Comparison of ENCODE assay signal across 1 cellular context in genomic region chr11:61974766-61975631, GRCh38.
A peak's percentile ranks its signal among the peaks of the same experiment; 100 is the strongest.
TF ChIP-seq lines count a peak whose summit lies in the region.

No MANE protein-coding gene starts in this region.

TF ChIP-seq in HepG2, 621 proteins besides CTCF, POLR2A, EP300 and RAD21 (continued from another document and continues in another):
- TF ChIP-seq, protein P1, sequence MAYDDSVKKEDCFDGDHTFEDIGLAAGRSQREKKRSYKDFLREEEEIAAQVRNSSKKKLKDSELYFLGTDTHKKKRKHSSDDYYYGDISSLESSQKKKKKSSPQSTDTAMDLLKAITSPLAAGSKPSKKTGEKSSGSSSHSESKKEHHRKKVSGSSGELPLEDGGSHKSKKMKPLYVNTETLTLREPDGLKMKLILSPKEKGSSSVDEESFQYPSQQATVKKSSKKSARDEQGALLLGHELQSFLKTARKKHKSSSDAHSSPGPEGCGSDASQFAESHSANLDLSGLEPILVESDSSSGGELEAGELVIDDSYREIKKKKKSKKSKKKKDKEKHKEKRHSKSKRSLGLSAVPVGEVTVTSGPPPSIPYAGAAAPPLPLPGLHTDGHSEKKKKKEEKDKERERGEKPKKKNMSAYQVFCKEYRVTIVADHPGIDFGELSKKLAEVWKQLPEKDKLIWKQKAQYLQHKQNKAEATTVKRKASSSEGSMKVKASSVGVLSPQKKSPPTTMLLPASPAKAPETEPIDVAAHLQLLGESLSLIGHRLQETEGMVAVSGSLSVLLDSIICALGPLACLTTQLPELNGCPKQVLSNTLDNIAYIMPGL (CRISPR knock-in tag; IDR thresholded peaks at IDR 0.05; ENCODE audit: borderline replicate concordance in 1 of 2, low read depth in 1 of 2), result peak in 1 of 2 experiments; percentile 37; a peak in 1 of 4 replicates
- TF ChIP-seq ZMYM2 (CRISPR knock-in tag; IDR thresholded peaks at IDR 0.05), result no peak
- no peak for TF ChIP-seq ZNF782 (CRISPR knock-in tag; IDR thresholded peaks at IDR 0.05; ENCODE audit: borderline replicate concordance)
- no peak for TF ChIP-seq HNRNPK (IDR thresholded peaks at IDR 0.05; ENCODE audit: low read depth, low read length, poor library complexity, severe bottlenecking)
- TF ChIP-seq NKX3-1 (CRISPR knock-in tag; IDR thresholded peaks at IDR 0.05), result no peak
- TF ChIP-seq NFRKB (IDR thresholded peaks at IDR 0.05), result no peak
- TF ChIP-seq ZNF570 (CRISPR knock-in tag; IDR thresholded peaks at IDR 0.05; ENCODE audit: borderline replicate concordance), result no peak
- TF ChIP-seq ZNF724P (CRISPR knock-in tag; IDR thresholded peaks at IDR 0.05; ENCODE audit: borderline replicate concordance), result no peak
- TF ChIP-seq AKAP8 (CRISPR knock-in tag; IDR thresholded peaks at IDR 0.05), result no peak
- TF ChIP-seq CEBPG (CRISPR knock-in tag; IDR thresholded peaks at IDR 0.05), result 0 out of 2 replicates have a peak, but pooled peaks have one; percentile 25
- TF ChIP-seq RBAK (CRISPR knock-in tag; IDR thresholded peaks at IDR 0.05), result no peak
- no peak for TF ChIP-seq ZXDC (CRISPR knock-in tag; IDR thresholded peaks at IDR 0.05)
- no peak for TF ChIP-seq BATF2 (CRISPR knock-in tag; IDR thresholded peaks at IDR 0.05)
- TF ChIP-seq ZNF513 (CRISPR knock-in tag; conservative IDR thresholded peaks at IDR 0.05), result no peak
- TF ChIP-seq HDAC2 (CRISPR knock-in tag; IDR thresholded peaks at IDR 0.05), result no peak; the same call in 1 of the 2 replicates
- no peak for TF ChIP-seq TAF1 (CRISPR knock-in tag; IDR thresholded peaks at IDR 0.05)
- no peak; the same call in 1 of the 2 replicates for TF ChIP-seq ZNF280D (CRISPR knock-in tag; IDR thresholded peaks at IDR 0.05)
- no peak for TF ChIP-seq FOXO4 (CRISPR knock-in tag; conservative IDR thresholded peaks at IDR 0.05)
- TF ChIP-seq ZNF576 (CRISPR knock-in tag; IDR thresholded peaks at IDR 0.05), result no peak
- TF ChIP-seq THAP7 (CRISPR knock-in tag; IDR thresholded peaks at IDR 0.05), result no peak
- TF ChIP-seq, protein P2, sequence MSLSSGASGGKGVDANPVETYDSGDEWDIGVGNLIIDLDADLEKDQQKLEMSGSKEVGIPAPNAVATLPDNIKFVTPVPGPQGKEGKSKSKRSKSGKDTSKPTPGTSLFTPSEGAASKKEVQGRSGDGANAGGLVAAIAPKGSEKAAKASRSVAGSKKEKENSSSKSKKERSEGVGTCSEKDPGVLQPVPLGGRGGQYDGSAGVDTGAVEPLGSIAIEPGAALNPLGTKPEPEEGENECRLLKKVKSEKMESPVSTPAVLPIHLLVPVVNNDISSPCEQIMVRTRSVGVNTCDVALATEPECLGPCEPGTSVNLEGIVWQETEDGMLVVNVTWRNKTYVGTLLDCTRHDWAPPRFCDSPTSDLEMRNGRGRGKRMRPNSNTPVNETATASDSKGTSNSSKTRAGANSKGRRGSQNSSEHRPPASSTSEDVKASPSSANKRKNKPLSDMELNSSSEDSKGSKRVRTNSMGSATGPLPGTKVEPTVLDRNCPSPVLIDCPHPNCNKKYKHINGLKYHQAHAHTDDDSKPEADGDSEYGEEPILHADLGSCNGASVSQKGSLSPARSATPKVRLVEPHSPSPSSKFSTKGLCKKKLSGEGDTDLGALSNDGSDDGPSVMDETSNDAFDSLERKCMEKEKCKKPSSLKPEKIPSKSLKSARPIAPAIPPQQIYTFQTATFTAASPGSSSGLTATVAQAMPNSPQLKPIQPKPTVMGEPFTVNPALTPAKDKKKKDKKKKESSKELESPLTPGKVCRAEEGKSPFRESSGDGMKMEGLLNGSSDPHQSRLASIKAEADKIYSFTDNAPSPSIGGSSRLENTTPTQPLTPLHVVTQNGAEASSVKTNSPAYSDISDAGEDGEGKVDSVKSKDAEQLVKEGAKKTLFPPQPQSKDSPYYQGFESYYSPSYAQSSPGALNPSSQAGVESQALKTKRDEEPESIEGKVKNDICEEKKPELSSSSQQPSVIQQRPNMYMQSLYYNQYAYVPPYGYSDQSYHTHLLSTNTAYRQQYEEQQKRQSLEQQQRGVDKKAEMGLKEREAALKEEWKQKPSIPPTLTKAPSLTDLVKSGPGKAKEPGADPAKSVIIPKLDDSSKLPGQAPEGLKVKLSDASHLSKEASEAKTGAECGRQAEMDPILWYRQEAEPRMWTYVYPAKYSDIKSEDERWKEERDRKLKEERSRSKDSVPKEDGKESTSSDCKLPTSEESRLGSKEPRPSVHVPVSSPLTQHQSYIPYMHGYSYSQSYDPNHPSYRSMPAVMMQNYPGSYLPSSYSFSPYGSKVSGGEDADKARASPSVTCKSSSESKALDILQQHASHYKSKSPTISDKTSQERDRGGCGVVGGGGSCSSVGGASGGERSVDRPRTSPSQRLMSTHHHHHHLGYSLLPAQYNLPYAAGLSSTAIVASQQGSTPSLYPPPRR (CRISPR knock-in tag; IDR thresholded peaks at IDR 0.05; ENCODE audit: borderline replicate concordance), result no peak
- no peak for TF ChIP-seq MAZ (IDR thresholded peaks at IDR 0.05; ENCODE audit: borderline replicate concordance, low read depth, low read length)
- TF ChIP-seq MAZ (CRISPR knock-in tag; IDR thresholded peaks at IDR 0.05; ENCODE audit: low read depth), result no peak
- no peak for TF ChIP-seq GPN1 (CRISPR knock-in tag; IDR thresholded peaks at IDR 0.05; ENCODE audit: borderline replicate concordance)
- no peak for TF ChIP-seq PHB2 (IDR thresholded peaks at IDR 0.05; ENCODE audit: partially characterized antibody)
- no peak for TF ChIP-seq SRSF1 (optimal IDR thresholded peaks at IDR 0.05; ENCODE audit: low read depth, low read length)
- TF ChIP-seq FIP1L1 (IDR thresholded peaks at IDR 0.05; ENCODE audit: borderline replicate concordance, insufficient read depth, low read depth, low read length), result no peak
- TF ChIP-seq PRPF4 (IDR thresholded peaks at IDR 0.05; ENCODE audit: low read depth, low read length, poor library complexity, severe bottlenecking), result peak; percentile 22
- no peak for TF ChIP-seq TBP (CRISPR knock-in tag; IDR thresholded peaks at IDR 0.05)
- no peak for TF ChIP-seq CHD2 (IDR thresholded peaks at IDR 0.05; ENCODE audit: low read depth, low read length)
- TF ChIP-seq ZMYM3 (CRISPR knock-in tag; IDR thresholded peaks at IDR 0.05), result no peak; the same call in 1 of the 2 replicates
- no peak for TF ChIP-seq ZFP36L2 (CRISPR knock-in tag; IDR thresholded peaks at IDR 0.05)
- peak; percentile 40; the same call in 1 of the 2 replicates for TF ChIP-seq ZNF441 (CRISPR knock-in tag; IDR thresholded peaks at IDR 0.05; ENCODE audit: borderline replicate concordance)
- no peak for TF ChIP-seq FOXJ3 (CRISPR knock-in tag; IDR thresholded peaks at IDR 0.05; ENCODE audit: borderline replicate concordance)
- TF ChIP-seq FOXA3 (CRISPR knock-in tag; IDR thresholded peaks at IDR 0.05), result peak; percentile 76
- no peak for TF ChIP-seq FOXM1 (CRISPR knock-in tag; IDR thresholded peaks at IDR 0.05)
- TF ChIP-seq TCF7L2 (IDR thresholded peaks at IDR 0.05; ENCODE audit: low read depth, low read length), result no peak
- peak; percentile 24; the same call in 1 of the 2 replicates for TF ChIP-seq TFDP1 (CRISPR knock-in tag; IDR thresholded peaks at IDR 0.05; ENCODE audit: borderline replicate concordance)
- TF ChIP-seq, protein P3, sequence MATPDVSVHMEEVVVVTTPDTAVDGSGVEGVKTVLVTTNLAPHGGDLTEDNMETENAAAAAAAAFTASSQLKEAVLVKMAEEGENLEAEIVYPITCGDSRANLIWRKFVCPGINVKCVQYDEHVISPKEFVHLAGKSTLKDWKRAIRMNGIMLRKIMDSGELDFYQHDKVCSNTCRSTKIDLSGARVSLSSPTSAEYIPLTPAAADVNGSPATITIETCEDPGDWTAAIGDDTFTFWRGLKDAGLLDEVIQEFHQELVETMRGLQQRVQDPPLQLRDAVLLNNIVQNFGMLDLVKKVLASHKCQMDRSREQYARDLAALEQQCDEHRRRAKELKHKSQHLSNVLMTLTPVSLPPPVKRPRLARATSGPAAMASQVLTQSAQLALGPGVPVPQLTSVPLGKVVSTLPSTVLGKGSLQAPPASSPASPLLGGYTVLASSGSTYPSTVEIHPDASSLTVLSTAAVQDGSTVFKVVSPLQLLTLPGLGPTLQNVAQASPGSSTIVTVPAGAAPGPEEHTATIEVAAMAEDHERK (CRISPR knock-in tag; IDR thresholded peaks at IDR 0.05; ENCODE audit: low read depth), result no peak
- no peak for TF ChIP-seq U2AF2 (IDR thresholded peaks at IDR 0.05; ENCODE audit: low read depth, low read length)
